28 cellular contexts compared by ENCODE assay signal in genomic region chr7:20454202-20454601, GRCh38.
"Had no signal": no experiment of that assay in that cellular context is flagged by ENCODE, and none has a peak within 500 bp of the region (broad histone marks: within the 10 kb centered on the region; RNA-seq: fewer than 3 reads in every experiment).

No MANE protein-coding gene starts in this region.

- DNase-seq: immature natural killer cell; kidney; left colon; left lung; lower lobe of right lung; mammary epithelial cell; midbrain; mucosa of descending colon; naive thymus-derived CD4-positive, alpha-beta T cell; pancreas; posterior cingulate gyrus; retina; right cardiac atrium; stimulated activated CD4-positive, alpha-beta T cell treated with anti-CD3 and anti-CD28 coated beads, Interleukin-12 subunit alpha, Interleukin-12 subunit beta, amount 100 ng/mL, for 4 hours; stimulated activated CD4-positive, alpha-beta T cell treated with anti-CD3 and anti-CD28 coated beads, Interleukin-15, amount 100 ng/mL, for 24 hours; stimulated activated CD4-positive, alpha-beta T cell treated with anti-CD3 and anti-CD28 coated beads, Interleukin-2, amount 100 ng/mL, for 24 hours; stimulated activated CD4-positive, alpha-beta T cell treated with anti-CD3 and anti-CD28 coated beads, Interleukin-4, amount 100 ng/mL, for 1 hour; stimulated activated naive B cell treated with anti-CD40 and anti-IgM and Interleukin-4, amounts not matched to agents 10 μg/mL and 1 μg/mL and 100 μg/mL, for 72 hours; stimulated activated naive CD8-positive, alpha-beta T cell treated with anti-CD3 and anti-CD28 coated beads, Interleukin-15, Interleukin-2, amounts not matched to agents 100 U/mL and 50 U/mL, for 24 hours; stomach; testis; thyroid gland; transverse colon; upper lobe of left lung had no signal

- H3K27ac ChIP-seq: left lung, lower lobe of right lung, pancreas, prostate gland, skin epidermis, stomach, testis, thyroid gland, transverse colon, upper lobe of left lung, vagina had no signal

- H3K4me3 ChIP-seq: left lung, lower lobe of right lung, mucosa of descending colon, pancreas, prostate gland, skin epidermis, stomach, testis, thyroid gland, transverse colon, upper lobe of left lung, vagina had no signal

- H3K4me1 ChIP-seq: lower lobe of right lung, pancreas, prostate gland, stomach, testis, thyroid gland, transverse colon, upper lobe of left lung, vagina had no signal

- H3K36me3 ChIP-seq: left lung, lower lobe of right lung, pancreas, prostate gland, stomach, thyroid gland, transverse colon, upper lobe of left lung, vagina had no signal

- FAIRE-seq: islet of Langerhans, kidney, pancreas had no signal

- H3K9me3 ChIP-seq: lower lobe of right lung, mucosa of descending colon, pancreas, prostate gland, stomach, testis, thyroid gland, transverse colon, upper lobe of left lung, vagina had no signal

- H3K27me3 ChIP-seq: left lung, pancreas, stomach, testis, thyroid gland, transverse colon, upper lobe of left lung, vagina had no signal
